ENCODE assay signal across 1 cellular context in genomic region chr15:74382004-74382816, GRCh38.
TF ChIP-seq lines count a peak whose summit lies in the region.

No MANE protein-coding gene starts in this region.

TF ChIP-seq in GM23338, 12 proteins besides CTCF, POLR2A, EP300 and RAD21 (continued from another document):
- TF ChIP-seq, protein P1, sequence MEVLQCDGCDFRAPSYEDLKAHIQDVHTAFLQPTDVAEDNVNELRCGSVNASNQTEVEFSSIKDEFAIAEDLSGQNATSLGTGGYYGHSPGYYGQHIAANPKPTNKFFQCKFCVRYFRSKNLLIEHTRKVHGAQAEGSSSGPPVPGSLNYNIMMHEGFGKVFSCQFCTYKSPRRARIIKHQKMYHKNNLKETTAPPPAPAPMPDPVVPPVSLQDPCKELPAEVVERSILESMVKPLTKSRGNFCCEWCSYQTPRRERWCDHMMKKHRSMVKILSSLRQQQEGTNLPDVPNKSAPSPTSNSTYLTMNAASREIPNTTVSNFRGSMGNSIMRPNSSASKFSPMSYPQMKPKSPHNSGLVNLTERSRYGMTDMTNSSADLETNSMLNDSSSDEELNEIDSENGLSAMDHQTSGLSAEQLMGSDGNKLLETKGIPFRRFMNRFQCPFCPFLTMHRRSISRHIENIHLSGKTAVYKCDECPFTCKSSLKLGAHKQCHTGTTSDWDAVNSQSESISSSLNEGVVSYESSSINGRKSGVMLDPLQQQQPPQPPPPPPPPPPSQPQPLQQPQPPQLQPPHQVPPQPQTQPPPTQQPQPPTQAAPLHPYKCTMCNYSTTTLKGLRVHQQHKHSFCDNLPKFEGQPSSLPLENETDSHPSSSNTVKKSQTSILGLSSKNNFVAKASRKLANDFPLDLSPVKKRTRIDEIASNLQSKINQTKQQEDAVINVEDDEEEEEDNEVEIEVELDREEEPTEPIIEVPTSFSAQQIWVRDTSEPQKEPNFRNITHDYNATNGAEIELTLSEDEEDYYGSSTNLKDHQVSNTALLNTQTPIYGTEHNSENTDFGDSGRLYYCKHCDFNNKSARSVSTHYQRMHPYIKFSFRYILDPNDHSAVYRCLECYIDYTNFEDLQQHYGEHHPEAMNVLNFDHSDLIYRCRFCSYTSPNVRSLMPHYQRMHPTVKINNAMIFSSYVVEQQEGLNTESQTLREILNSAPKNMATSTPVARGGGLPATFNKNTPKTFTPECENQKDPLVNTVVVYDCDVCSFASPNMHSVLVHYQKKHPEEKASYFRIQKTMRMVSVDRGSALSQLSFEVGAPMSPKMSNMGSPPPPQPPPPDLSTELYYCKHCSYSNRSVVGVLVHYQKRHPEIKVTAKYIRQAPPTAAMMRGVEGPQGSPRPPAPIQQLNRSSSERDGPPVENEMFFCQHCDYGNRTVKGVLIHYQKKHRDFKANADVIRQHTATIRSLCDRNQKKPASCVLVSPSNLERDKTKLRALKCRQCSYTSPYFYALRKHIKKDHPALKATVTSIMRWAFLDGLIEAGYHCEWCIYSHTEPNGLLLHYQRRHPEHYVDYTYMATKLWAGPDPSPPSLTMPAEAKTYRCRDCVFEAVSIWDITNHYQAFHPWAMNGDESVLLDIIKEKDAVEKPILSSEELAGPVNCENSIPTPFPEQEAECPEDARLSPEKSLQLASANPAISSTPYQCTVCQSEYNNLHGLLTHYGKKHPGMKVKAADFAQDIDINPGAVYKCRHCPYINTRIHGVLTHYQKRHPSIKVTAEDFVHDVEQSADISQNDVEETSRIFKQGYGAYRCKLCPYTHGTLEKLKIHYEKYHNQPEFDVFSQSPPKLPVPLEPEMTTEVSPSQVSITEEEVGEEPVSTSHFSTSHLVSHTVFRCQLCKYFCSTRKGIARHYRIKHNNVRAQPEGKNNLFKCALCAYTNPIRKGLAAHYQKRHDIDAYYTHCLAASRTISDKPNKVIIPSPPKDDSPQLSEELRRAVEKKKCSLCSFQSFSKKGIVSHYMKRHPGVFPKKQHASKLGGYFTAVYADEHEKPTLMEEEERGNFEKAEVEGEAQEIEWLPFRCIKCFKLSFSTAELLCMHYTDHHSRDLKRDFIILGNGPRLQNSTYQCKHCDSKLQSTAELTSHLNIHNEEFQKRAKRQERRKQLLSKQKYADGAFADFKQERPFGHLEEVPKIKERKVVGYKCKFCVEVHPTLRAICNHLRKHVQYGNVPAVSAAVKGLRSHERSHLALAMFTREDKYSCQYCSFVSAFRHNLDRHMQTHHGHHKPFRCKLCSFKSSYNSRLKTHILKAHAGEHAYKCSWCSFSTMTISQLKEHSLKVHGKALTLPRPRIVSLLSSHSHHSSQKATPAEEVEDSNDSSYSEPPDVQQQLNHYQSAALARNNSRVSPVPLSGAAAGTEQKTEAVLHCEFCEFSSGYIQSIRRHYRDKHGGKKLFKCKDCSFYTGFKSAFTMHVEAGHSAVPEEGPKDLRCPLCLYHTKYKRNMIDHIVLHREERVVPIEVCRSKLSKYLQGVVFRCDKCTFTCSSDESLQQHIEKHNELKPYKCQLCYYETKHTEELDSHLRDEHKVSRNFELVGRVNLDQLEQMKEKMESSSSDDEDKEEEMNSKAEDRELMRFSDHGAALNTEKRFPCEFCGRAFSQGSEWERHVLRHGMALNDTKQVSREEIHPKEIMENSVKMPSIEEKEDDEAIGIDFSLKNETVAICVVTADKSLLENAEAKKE (CRISPR knock-in tag; IDR thresholded peaks at IDR 0.05): no peak
- no peak for TF ChIP-seq NANOG (IDR thresholded peaks at IDR 0.05; ENCODE audit: borderline replicate concordance)
- TF ChIP-seq EZH2 (IDR thresholded peaks at IDR 0.05; ENCODE audit: low read depth, unreplicated experiment): no peak
- TF ChIP-seq, protein P2, sequence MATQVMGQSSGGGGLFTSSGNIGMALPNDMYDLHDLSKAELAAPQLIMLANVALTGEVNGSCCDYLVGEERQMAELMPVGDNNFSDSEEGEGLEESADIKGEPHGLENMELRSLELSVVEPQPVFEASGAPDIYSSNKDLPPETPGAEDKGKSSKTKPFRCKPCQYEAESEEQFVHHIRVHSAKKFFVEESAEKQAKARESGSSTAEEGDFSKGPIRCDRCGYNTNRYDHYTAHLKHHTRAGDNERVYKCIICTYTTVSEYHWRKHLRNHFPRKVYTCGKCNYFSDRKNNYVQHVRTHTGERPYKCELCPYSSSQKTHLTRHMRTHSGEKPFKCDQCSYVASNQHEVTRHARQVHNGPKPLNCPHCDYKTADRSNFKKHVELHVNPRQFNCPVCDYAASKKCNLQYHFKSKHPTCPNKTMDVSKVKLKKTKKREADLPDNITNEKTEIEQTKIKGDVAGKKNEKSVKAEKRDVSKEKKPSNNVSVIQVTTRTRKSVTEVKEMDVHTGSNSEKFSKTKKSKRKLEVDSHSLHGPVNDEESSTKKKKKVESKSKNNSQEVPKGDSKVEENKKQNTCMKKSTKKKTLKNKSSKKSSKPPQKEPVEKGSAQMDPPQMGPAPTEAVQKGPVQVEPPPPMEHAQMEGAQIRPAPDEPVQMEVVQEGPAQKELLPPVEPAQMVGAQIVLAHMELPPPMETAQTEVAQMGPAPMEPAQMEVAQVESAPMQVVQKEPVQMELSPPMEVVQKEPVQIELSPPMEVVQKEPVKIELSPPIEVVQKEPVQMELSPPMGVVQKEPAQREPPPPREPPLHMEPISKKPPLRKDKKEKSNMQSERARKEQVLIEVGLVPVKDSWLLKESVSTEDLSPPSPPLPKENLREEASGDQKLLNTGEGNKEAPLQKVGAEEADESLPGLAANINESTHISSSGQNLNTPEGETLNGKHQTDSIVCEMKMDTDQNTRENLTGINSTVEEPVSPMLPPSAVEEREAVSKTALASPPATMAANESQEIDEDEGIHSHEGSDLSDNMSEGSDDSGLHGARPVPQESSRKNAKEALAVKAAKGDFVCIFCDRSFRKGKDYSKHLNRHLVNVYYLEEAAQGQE (IDR thresholded peaks at IDR 0.05; ENCODE audit: unreplicated experiment): no peak
- no peak for TF ChIP-seq EZH2phosphoT487 (IDR thresholded peaks at IDR 0.05; ENCODE audit: unreplicated experiment)
